In the genomic region with DNA sequence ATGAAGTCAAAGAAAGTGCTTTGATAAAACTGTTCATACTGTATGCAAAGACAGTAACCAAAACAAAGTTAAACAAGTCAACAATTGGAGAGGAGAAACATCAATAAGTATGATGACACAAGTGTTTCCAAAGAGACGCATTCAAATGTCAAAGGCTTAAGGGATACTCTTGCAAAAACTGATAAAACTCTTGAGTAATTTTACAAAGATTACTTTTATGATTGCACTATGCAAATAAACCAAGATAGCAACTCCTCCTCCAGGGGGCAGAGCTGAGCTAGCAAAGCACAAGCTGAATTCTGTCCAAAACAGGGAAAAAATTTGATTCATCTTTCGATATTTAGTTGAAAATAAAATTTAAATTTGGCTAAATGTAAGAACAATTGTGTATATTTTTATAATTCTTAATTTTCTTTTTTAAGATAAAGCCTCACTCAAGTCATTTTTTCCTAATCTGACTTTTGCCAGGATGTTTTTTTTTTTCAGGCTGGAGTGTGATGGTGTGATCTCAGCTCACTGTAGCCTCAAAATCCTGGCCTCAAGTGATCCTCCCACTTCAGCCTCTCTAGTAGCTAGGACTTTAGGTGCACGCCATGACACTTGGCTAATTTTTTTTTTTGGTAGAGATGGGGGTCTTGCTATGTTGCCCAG, we compare ENCODE assay signal across 8 cellular contexts.
DNase-seq lines count a peak whose midpoint lies in the region; ATAC-seq and TF ChIP-seq lines count a peak whose summit lies in the region.

No MANE protein-coding gene starts in this region.

- intact Hi-C loops in activated CD8-positive, alpha-beta T cell treated with anti-CD3 and anti-CD28 coated beads for 36 hours (cut with micrococcal nuclease), result no loop called here
- intact Hi-C loops in prostate gland (cut with DNase I), result no loop called here

- H3K9me3 ChIP-seq in prostate gland, result no peaks in the 10 kb centered on the region

- H3K27me3 ChIP-seq in prostate gland (replicated peaks; ENCODE audit: insufficient read depth), result no peaks in the 10 kb centered on the region

- WGBS in prostate gland, result 75% methylated on average over 3 of the region's 3 CpGs

- POLR2A ChIA-PET in activated CD8-positive, alpha-beta T cell treated with anti-CD3 and anti-CD28 coated beads for 36 hours (lab: Charles Lee), result no interaction called here

- no peak overlapping the region for H3K27ac Mint-ChIP-seq in activated CD8-positive, alpha-beta T cell treated with anti-CD3 and anti-CD28 coated beads for 36 hours

- H3K36me3 Mint-ChIP-seq in activated CD8-positive, alpha-beta T cell treated with anti-CD3 and anti-CD28 coated beads for 36 hours (ENCODE audit: low read depth), result no peaks in the 10 kb centered on the region

- TF ChIP-seq CTCF in activated CD8-positive, alpha-beta T cell treated with anti-CD3 and anti-CD28 coated beads for 36 hours (IDR thresholded peaks at IDR 0.05), result peak; percentile 76
- peak; percentile 81 for TF ChIP-seq CTCF in fibroblast of mammary gland (conservative IDR thresholded peaks at IDR 0.05; ENCODE audit: control insufficient read depth, insufficient read depth, low read depth, low read length)
- TF ChIP-seq CTCF in prostate gland (IDR thresholded peaks at IDR 0.05), result peak in 3 of 4 experiments; percentile 26 to 37 (median 32)

- H3K4me3 ChIP-seq in fibroblast of mammary gland (ENCODE audit: control insufficient read depth, low read depth, low read length) (no peak overlapping the region), prostate gland (no peak overlapping the region)

- CTCF ChIA-PET in activated CD8-positive, alpha-beta T cell treated with anti-CD3 and anti-CD28 coated beads for 36 hours (lab: Charles Lee), result interaction anchor here (0.7 to 3.5 kb wide), 6 partner anchors 9 to 74 kb away, joined by 3 to 17 read pairs (median 4); no protein-coding TSS in a partner anchor

- H3K9me3 Mint-ChIP-seq in activated CD8-positive, alpha-beta T cell treated with anti-CD3 and anti-CD28 coated beads for 36 hours, result no peaks in the 10 kb centered on the region

- DNase-seq in D341Med (ENCODE audit: low spot score) (peak; percentile 43), MV-4-11 (lab: John Stamatoyannopoulos, UW) (peak; percentile 40), fibroblast of mammary gland (ENCODE audit: low read depth) (peak; percentile 55), prostate gland (ENCODE audit: low spot score) (no peak), GM19240 (ENCODE audit: insufficient read length, low spot score) (no peak), islet precursor cell (no peak)
- peak; percentile 79 for DNase-seq in activated CD8-positive, alpha-beta T cell treated with anti-CD3 and anti-CD28 coated beads for 36 hours

- TF ChIP-seq POLR2A in prostate gland (IDR thresholded peaks at IDR 0.05), result no peak

- peaks cover 4% of the 10 kb centered on the region for H3K27me3 Mint-ChIP-seq in activated CD8-positive, alpha-beta T cell treated with anti-CD3 and anti-CD28 coated beads for 36 hours

- H3K36me3 ChIP-seq in prostate gland, result no peaks in the 10 kb centered on the region

- H3K4me1 ChIP-seq in prostate gland (replicated peaks), result no peaks in the 10 kb centered on the region

- ATAC-seq in GM19463 (IDR thresholded peaks at IDR 0.05; ENCODE audit: unreplicated experiment), result peak; percentile 45
- ATAC-seq in activated CD8-positive, alpha-beta T cell treated with anti-CD3 and anti-CD28 coated beads for 36 hours, result peak; percentile 49

- no peaks in the 10 kb centered on the region for H3K4me1 Mint-ChIP-seq in activated CD8-positive, alpha-beta T cell treated with anti-CD3 and anti-CD28 coated beads for 36 hours (ENCODE audit: low read depth)

- no peak overlapping the region for H3K4me3 Mint-ChIP-seq in activated CD8-positive, alpha-beta T cell treated with anti-CD3 and anti-CD28 coated beads for 36 hours

- H3K27ac ChIP-seq in prostate gland, result no peak overlapping the region

Comparison
In these comparisons a context has a peak if more than half of its experiments do, and no peak if none do; other contexts are left out.
1. DNase-seq: peak in D341Med (single experiment), MV-4-11 (single experiment), activated CD8-positive, alpha-beta T cell treated with anti-CD3 and anti-CD28 coated beads for 36 hours (single experiment) and fibroblast of mammary gland (single experiment); none in prostate gland (single experiment), GM19240 (single experiment) and islet precursor cell (single experiment).
2. Peak in every context shown above with its lines, with median percentiles within 50 percentile points of each other: CTCF ChIP-seq.